26 cellular contexts compared by ENCODE assay signal in the genomic region with DNA sequence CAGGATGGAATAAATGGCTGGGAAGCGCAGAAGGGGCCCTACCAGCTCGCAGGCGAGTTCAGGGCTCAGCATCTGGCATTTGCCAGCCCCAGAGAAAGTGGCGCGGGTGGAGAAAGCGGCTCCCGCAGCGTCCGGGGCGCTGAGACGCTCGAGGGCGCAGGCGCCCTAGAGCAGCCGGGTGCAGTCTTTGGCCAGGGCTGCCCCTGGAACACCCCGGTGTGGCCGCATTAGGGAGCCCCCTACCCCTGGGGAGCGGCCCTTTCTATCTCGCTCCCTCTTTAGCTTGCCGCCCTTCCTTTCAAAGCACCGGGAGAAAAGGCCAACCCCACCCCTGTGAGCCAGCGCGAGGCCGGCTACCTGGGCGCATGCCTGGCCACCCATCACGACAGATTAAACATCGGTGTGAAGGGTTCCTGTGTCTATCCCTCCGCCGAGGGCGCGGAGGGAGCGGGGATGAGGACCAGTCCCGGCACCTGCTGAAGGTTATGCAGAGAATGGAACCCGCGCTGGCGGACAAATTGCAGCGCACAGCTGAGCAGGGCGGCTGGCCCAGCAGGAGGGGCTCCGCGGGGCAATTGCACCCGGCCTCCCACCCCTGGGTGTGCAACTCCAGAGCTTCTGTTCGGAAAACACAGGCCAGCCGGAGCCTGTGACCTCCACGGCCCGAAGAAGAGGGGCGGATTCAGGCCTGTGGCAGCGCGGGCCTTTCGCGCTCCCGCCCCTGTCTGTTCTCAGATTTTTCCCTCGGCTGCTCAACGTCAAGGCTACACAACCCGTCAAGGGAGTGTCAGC. TPM values are rescaled to one million over a fixed set of nuclear protein-coding genes. Genes with fewer than 3 reads are reported as not detected.
DNase-seq lines count a peak whose midpoint lies in the region; ATAC-seq and TF ChIP-seq lines count a peak whose summit lies in the region.
"Had no signal": no experiment of that assay in that cellular context is flagged by ENCODE, and none has a peak within 500 bp of the region (broad histone marks: within the 10 kb centered on the region; RNA-seq: fewer than 3 reads in every experiment).

No MANE protein-coding gene starts in this region.

- no peak overlapping the region for H3K18ac ChIP-seq in IMR-90 (ENCODE audit: low read depth, low read length)

- 93% methylated on average over 19 of the region's 54 CpGs; no CpG with 5 or more reads in 1 of the 2 experiments for WGBS in IMR-90 (ENCODE audit: extremely low coverage in 2 of 2, insufficient read length in 1 of 2), 2 experiments
- WGBS in gastroesophageal sphincter (ENCODE audit: low coverage in 1 of 2), 2 donors, result 33% methylated on average over 15 of the region's 54 CpGs; no CpG with 5 or more reads in 1 of the 2 donors

- dilution Hi-C loops in IMR-90 (cut with HindIII; ENCODE audit: low sequenced_read_pairs, unreplicated experiment), result no loop called here

- H3K27ac ChIP-seq in IMR-90 (ENCODE audit: insufficient read depth, low read length) (no peak overlapping the region), gastroesophageal sphincter (peak overlapping the region; percentile 94 to 99 (median 98)), muscle layer of duodenum (ENCODE audit: low read length) (peak overlapping the region; percentile 82), stomach smooth muscle (ENCODE audit: low read length) (peak overlapping the region; percentile 99), vagina (no peak overlapping the region)
- H3K27ac ChIP-seq: coronary artery, left ventricle myocardium inferior, uterus, WERI-Rb-1 had no signal

- no peak overlapping the region for H3K56ac ChIP-seq in IMR-90 (ENCODE audit: extremely low read depth, insufficient read depth, low read length)

- intact Hi-C loops in IMR-90 (cut with micrococcal nuclease) (no loop called here), vagina (cut with DNase I) (no loop called here)

- H3K9me3 ChIP-seq in IMR-90 (ENCODE audit: control insufficient read depth, insufficient read depth, low read length) (no peaks in the 10 kb centered on the region), gastroesophageal sphincter (no peaks in the 10 kb centered on the region), muscle layer of duodenum (ENCODE audit: control insufficient read depth in 1 of 2, low read length in 2 of 2) (no peaks in the 10 kb centered on the region), stomach smooth muscle (ENCODE audit: control insufficient read depth in 2 of 2, low read length in 2 of 2) (no peaks in the 10 kb centered on the region), vagina (no peaks in the 10 kb centered on the region)
- H3K9me3 ChIP-seq: HAP-1, uterus had no signal

- H2BK120ac ChIP-seq in IMR-90 (ENCODE audit: low read depth, low read length), result no peak overlapping the region

- in situ Hi-C loops in IMR-90 (cut with MboI; ENCODE audit: low sequenced_read_pairs), result no loop called here

- H3K36me3 ChIP-seq in IMR-90 (ENCODE audit: control insufficient read depth, insufficient read depth, low read length), result peaks cover 66% of the 10 kb centered on the region
- peaks cover 0 to 5% of the 10 kb centered on the region in 2 donors for H3K36me3 ChIP-seq in gastroesophageal sphincter
- H3K36me3 ChIP-seq in muscle layer of duodenum (ENCODE audit: control insufficient read depth in 1 of 2, insufficient read depth in 2 of 2, low read length in 2 of 2), result no peaks in the 10 kb centered on the region
- peaks cover 6 to 7% of the 10 kb centered on the region in 2 donors for H3K36me3 ChIP-seq in stomach smooth muscle (ENCODE audit: control insufficient read depth in 2 of 2, insufficient read depth in 2 of 2, low read length in 2 of 2)
- H3K36me3 ChIP-seq in vagina, result no peaks in the 10 kb centered on the region
- H3K36me3 ChIP-seq: HAP-1, left ventricle myocardium inferior, uterus, WERI-Rb-1 had no signal

- H3K4ac ChIP-seq in IMR-90 (ENCODE audit: low read depth, low read length), result no peak overlapping the region

- no peaks in the 10 kb centered on the region for H3K27me3 ChIP-seq in IMR-90 (ENCODE audit: control insufficient read depth, insufficient read depth, low read length)
- peaks cover 53% of the 10 kb centered on the region for H3K27me3 ChIP-seq in gastroesophageal sphincter
- peaks cover 17% of the 10 kb centered on the region for H3K27me3 ChIP-seq in muscle layer of duodenum (ENCODE audit: low read depth, low read length)
- H3K27me3 ChIP-seq in stomach smooth muscle (ENCODE audit: control insufficient read depth in 1 of 2, insufficient read depth in 2 of 2, low read length in 2 of 2), result peaks cover 0 to 2% of the 10 kb centered on the region in 2 donors
- peaks cover 23% of the 10 kb centered on the region for H3K27me3 ChIP-seq in vagina

- H2AK5ac ChIP-seq in IMR-90 (ENCODE audit: low read depth, low read length), result peak overlapping the region; percentile 27; the same call in 1 of the 2 replicates

- H3K9ac ChIP-seq in IMR-90 (ENCODE audit: low read depth, low read length) (no peak overlapping the region), stomach smooth muscle (ENCODE audit: low read length in 2 of 2) (peak overlapping the region; percentile 92 to 100)

- no peak for TF ChIP-seq POLR2A in IMR-90 (IDR thresholded peaks at IDR 0.05; ENCODE audit: low read depth, low read length)
- TF ChIP-seq POLR2A in gastroesophageal sphincter (IDR thresholded peaks at IDR 0.05), result peak in 1 of 2 donors; percentile 38
- no peak for TF ChIP-seq POLR2A in vagina (IDR thresholded peaks at IDR 0.05)

- CTCF ChIA-PET in IMR-90 (lab: Yijun Ruan, JAX), result no interaction called here

- no peak for DNase-seq in IMR-90
- DNase-seq in DMS 273 (lab: John Stamatoyannopoulos, UW; ENCODE audit: unreplicated experiment), result no peak
- DNase-seq in stimulated activated CD4-positive, alpha-beta T cell treated with anti-CD3 and anti-CD28 coated beads, Interleukin-12 subunit alpha, Interleukin-12 subunit beta, amount 100 ng/mL, for 4 hours, result no peak
- no peak for DNase-seq in vagina (ENCODE audit: extremely low spot score in 2 of 2)
- DNase-seq: activated CD4-positive, alpha-beta memory T cell treated with anti-CD3 and anti-CD28 coated beads for 36 hours; activated effector memory CD4-positive, alpha-beta T cell treated with anti-CD3 and anti-CD28 coated beads, Interleukin-2, amount 50 U/mL, for 16 hours; activated T-cell treated with anti-CD3 and anti-CD28 coated beads for 4 hours; head of caudate nucleus; immature natural killer cell; left ventricle myocardium inferior; MM.1S; NCI-H1436; NCI-H2107; NCI-H510A treated with DMSO at 0.1 percent for 48 hours; nucleus accumbens; stimulated activated CD4-positive, alpha-beta T cell treated with anti-CD3 and anti-CD28 coated beads, Interleukin-15, amount 100 ng/mL, for 24 hours; uterus; WERI-Rb-1 had no signal

- no TSS peak for BruUV-seq in IMR-90 (replicated peaks; lab: Mats Ljungman, UMichigan)

- no peak overlapping the region for H2BK15ac ChIP-seq in IMR-90 (ENCODE audit: low read depth, low read length)

- H3K4me2 ChIP-seq in IMR-90 (ENCODE audit: low read depth, low read length), result no peak overlapping the region

- H4K20me1 ChIP-seq in IMR-90 (ENCODE audit: insufficient read depth, low read length), result peaks cover 96% of the 10 kb centered on the region

- H2BK20ac ChIP-seq in IMR-90 (ENCODE audit: low read depth, low read length), result no peak overlapping the region

- H3K4me1 ChIP-seq in IMR-90 (ENCODE audit: control insufficient read depth, insufficient read depth, low read length), result peaks cover 48% of the 10 kb centered on the region
- H3K4me1 ChIP-seq in gastroesophageal sphincter, result peaks cover 0 to 89% (median 6%) of the 10 kb centered on the region in 3 donors
- H3K4me1 ChIP-seq in muscle layer of duodenum (ENCODE audit: control insufficient read depth in 1 of 2, insufficient read depth in 2 of 2, low read length in 2 of 2), result peaks cover 0 to 26% of the 10 kb centered on the region in 2 donors
- peaks cover 61% of the 10 kb centered on the region for H3K4me1 ChIP-seq in stomach smooth muscle (ENCODE audit: control insufficient read depth, insufficient read depth, low read length)
- peaks cover 31% of the 10 kb centered on the region for H3K4me1 ChIP-seq in vagina
- H3K4me1 ChIP-seq: HAP-1 had no signal

- H3K9me1 ChIP-seq in IMR-90 (ENCODE audit: insufficient read depth, low read length), result peaks cover 44% of the 10 kb centered on the region

- no peak overlapping the region for H2AK9ac ChIP-seq in IMR-90 (replicated peaks; ENCODE audit: low read depth, low read length, poor library complexity)

- no peak overlapping the region for H4K91ac ChIP-seq in IMR-90 (ENCODE audit: insufficient read depth, low read depth, low read length)

- ATAC-seq in IMR-90 (ENCODE audit: low read depth), result no peak
- ATAC-seq in gastroesophageal sphincter, result peak; percentile 64
- no peak for ATAC-seq in HG03432 (IDR thresholded peaks at IDR 0.05; ENCODE audit: unreplicated experiment)
- ATAC-seq: SK-N-SH treated with all-trans-retinoic acid at 6 μM for 48 hours had no signal

- TF ChIP-seq EP300 in gastroesophageal sphincter (IDR thresholded peaks at IDR 0.05), result peak; percentile 78

- no peak overlapping the region for H2AFZ ChIP-seq in IMR-90 (replicated peaks; ENCODE audit: low read length, poor library complexity)

- H4K5ac ChIP-seq in IMR-90 (ENCODE audit: low read depth, low read length), result no peak overlapping the region

- no peak for TF ChIP-seq RAD21 in IMR-90 (IDR thresholded peaks at IDR 0.05; ENCODE audit: low read length)

- H2BK5ac ChIP-seq in IMR-90 (ENCODE audit: low read depth, low read length, poor library complexity, severe bottlenecking), result no peak overlapping the region

- peaks cover 24 to 66% of the 10 kb centered on the region in 2 experiments for H3K79me1 ChIP-seq in IMR-90 (ENCODE audit: low read depth in 1 of 2, low read length in 2 of 2)

- H3K4me3 ChIP-seq in IMR-90 (ENCODE audit: insufficient read depth, low read depth, low read length) (no peak overlapping the region), gastroesophageal sphincter (peak overlapping the region; percentile 4 to 62), muscle layer of duodenum (ENCODE audit: low read depth in 1 of 2, low read length in 2 of 2) (peak overlapping the region; percentile 19 to 57), stomach smooth muscle (ENCODE audit: low read length in 2 of 2) (peak overlapping the region; percentile 79 to 86), vagina (no peak overlapping the region)
- H3K4me3 ChIP-seq: coronary artery, HAP-1, left ventricle myocardium inferior, uterus had no signal

- TF ChIP-seq CTCF in IMR-90 (conservative IDR thresholded peaks at IDR 0.05; ENCODE audit: low read depth, low read length) (no peak), gastroesophageal sphincter (IDR thresholded peaks at IDR 0.05) (no peak), vagina (IDR thresholded peaks at IDR 0.05) (no peak)

- POLR2A ChIA-PET in IMR-90 (lab: Charles Lee; ENCODE audit: unreplicated experiment), result no interaction called here

- H4K8ac ChIP-seq in IMR-90 (ENCODE audit: low read depth in 2 of 2, low read length in 2 of 2), result no peak overlapping the region; a peak in 1 of 4 replicates

- H3K14ac ChIP-seq in IMR-90 (replicated peaks; ENCODE audit: low read depth, low read length), result peak overlapping the region; percentile 9; the same call in 1 of the 2 replicates

- no peak overlapping the region for H3K23ac ChIP-seq in IMR-90 (ENCODE audit: low read depth, low read length)

RNA-seq across cellular contexts. Expression of a gene that starts 15.6 kb away (rescaled TPM):
- total RNA-seq in IMR-90 (2012; rRNA removed) (2.7 and 4.2 TPM in 2 replicates), gastroesophageal sphincter (10 to 100 TPM; 39.7 to 81.1 (median 59.3) TPM), vagina (26.0 TPM)
- 33.0 and 34.5 TPM in 2 replicates for polyA plus RNA-seq in IMR-90 (2012; rRNA removed)
- polyA plus RNA-seq in IMR-90 (2012; cell fraction: cytosol; rRNA removed), result 33.7 and 84.8 TPM in 2 replicates
- polyA plus RNA-seq in IMR-90 (2012; cell fraction: nucleus; rRNA removed; ENCODE audit: low replicate concordance), result 98.2 and 101 TPM in 2 replicates
- total RNA-seq: activated CD4-positive, alpha-beta memory T cell treated with anti-CD3 and anti-CD28 coated beads for 36 hours had no signal
- polyA plus RNA-seq: CD14-positive monocyte, immature natural killer cell had no signal

Comparison
In these comparisons a context has a peak if more than half of its experiments do, and no peak if none do; other contexts are left out.
1. H3K27ac ChIP-seq: peak in gastroesophageal sphincter (4 of 4), muscle layer of duodenum (single experiment) and stomach smooth muscle (single experiment); none in IMR-90 (single experiment) and vagina (single experiment).
2. H3K4me3 ChIP-seq: peak in gastroesophageal sphincter (2 of 2), muscle layer of duodenum (2 of 2) and stomach smooth muscle (2 of 2); none in IMR-90 (single experiment) and vagina (0 of 2).